Comparison of ENCODE assay signal across 31 cellular contexts in the genomic region with DNA sequence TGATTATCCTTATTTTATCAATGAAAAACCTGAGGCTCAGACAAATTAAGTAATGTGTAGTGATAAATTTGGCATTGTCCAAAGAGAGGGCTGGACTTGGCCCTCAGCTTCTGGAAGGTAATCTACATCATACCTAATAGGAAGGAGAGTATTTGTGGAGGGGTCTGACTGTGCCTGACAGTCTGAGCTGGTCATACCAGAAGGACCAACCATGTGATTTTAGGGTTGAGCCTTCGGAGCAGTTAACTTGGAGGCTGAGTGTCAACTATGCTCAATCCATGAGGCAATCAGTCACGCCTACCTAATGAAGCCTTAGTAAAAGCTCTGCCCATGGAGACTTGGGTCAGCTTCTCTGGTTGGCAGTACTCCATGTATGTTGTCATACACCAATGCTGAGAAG.
"Had no signal": no experiment of that assay in that cellular context is flagged by ENCODE, and none has a peak within 500 bp of the region (broad histone marks: within the 10 kb centered on the region; RNA-seq: fewer than 3 reads in every experiment).

No MANE protein-coding gene starts in this region.

- H3K4me1 Mint-ChIP-seq: activated CD4-positive, alpha-beta T cell treated with anti-CD3 and anti-CD28 coated beads for 36 hours; activated CD4-positive, alpha-beta T cell treated with anti-CD3 and anti-CD28 coated beads, Interleukin-2, amount 10 ng/mL, durations not matched to agents 24 days and 14 days; activated CD8-positive, alpha-beta memory T cell treated with anti-CD3 and anti-CD28 coated beads, Interleukin-2, amount 10 ng/mL, durations not matched to agents 7 days and 5 days; activated naive CD4-positive, alpha-beta T cell treated with anti-CD3 and anti-CD28 coated beads, Interleukin-2, amount 50 U/mL, for 24 hours; activated naive CD8-positive, alpha-beta T cell treated with anti-CD3 and anti-CD28 coated beads, Interleukin-2, amount 10 ng/mL, durations not matched to agents 7 days and 5 days; T-helper 17 cell had no signal

- H3K27me3 ChIP-seq: body of pancreas, esophagus muscularis mucosa had no signal

- DNase-seq: activated CD4-positive, alpha-beta memory T cell treated with anti-CD3 and anti-CD28 coated beads for 36 hours; activated CD4-positive, alpha-beta T cell treated with anti-CD3 and anti-CD28 coated beads for 36 hours; activated CD4-positive, alpha-beta T cell treated with anti-CD3 and anti-CD28 coated beads, Interleukin-2, amount 10 ng/mL, durations not matched to agents 24 days and 14 days; activated CD4-positive, CD25-positive, alpha-beta regulatory T cell; activated CD4-positive, CD25-positive, alpha-beta regulatory T cell treated with anti-CD3 and anti-CD28 coated beads, Interleukin-2, amount 50 U/mL, for 72 hours; activated CD8-positive, alpha-beta memory T cell treated with anti-CD3 and anti-CD28 coated beads, Interleukin-2, amount 10 ng/mL, durations not matched to agents 7 days and 5 days; activated CD8-positive, alpha-beta memory T cell treated with anti-CD3 and anti-CD28 coated beads, Interleukin-2, amount 50 U/mL, for 4 hours; activated CD8-positive, alpha-beta T cell treated with anti-CD3 and anti-CD28 coated beads, Interleukin-2, amount 10 ng/mL, durations not matched to agents 7 days and 5 days; activated effector memory CD4-positive, alpha-beta T cell treated with anti-CD3 and anti-CD28 coated beads, Interleukin-2, amount 50 U/mL, for 16 hours; activated naive CD4-positive, alpha-beta T cell treated with anti-CD3 and anti-CD28 coated beads for 36 hours; activated naive CD8-positive, alpha-beta T cell treated with anti-CD3 and anti-CD28 coated beads, Interleukin-2, amount 10 ng/mL, durations not matched to agents 7 days and 5 days; activated T-cell treated with anti-CD3 and anti-CD28 coated beads, Interleukin-2, amount 50 U/mL, for 1 hour; activated T-cell treated with anti-CD3 and anti-CD28 coated beads, Interleukin-2, amount 50 U/mL, for 48 hours; amniotic stem cell; anterior cingulate cortex; body of pancreas; caudate nucleus; cortex of kidney; effector CD8-positive, alpha-beta T cell; erythroblast; foreskin melanocyte; head of caudate nucleus; T-helper 1 cell; T-helper 17 cell had no signal

- H3K4me3 ChIP-seq: body of pancreas, esophagus muscularis mucosa had no signal

- H3K36me3 Mint-ChIP-seq: activated CD4-positive, alpha-beta memory T cell treated with anti-CD3 and anti-CD28 coated beads for 36 hours; activated CD8-positive, alpha-beta memory T cell treated with anti-CD3 and anti-CD28 coated beads, Interleukin-2, amount 10 ng/mL, durations not matched to agents 7 days and 5 days; activated naive CD4-positive, alpha-beta T cell treated with anti-CD3 and anti-CD28 coated beads, Interleukin-2, amount 50 U/mL, for 24 hours; activated naive CD8-positive, alpha-beta T cell treated with anti-CD3 and anti-CD28 coated beads, Interleukin-2, amount 10 ng/mL, durations not matched to agents 7 days and 5 days had no signal

- H3K4me1 ChIP-seq: body of pancreas had no signal

- H3K9me3 ChIP-seq: body of pancreas, esophagus muscularis mucosa had no signal

- H3K4me3 Mint-ChIP-seq: activated CD4-positive, alpha-beta memory T cell treated with anti-CD3 and anti-CD28 coated beads for 36 hours; activated CD4-positive, alpha-beta T cell treated with anti-CD3 and anti-CD28 coated beads for 36 hours; activated CD4-positive, alpha-beta T cell treated with anti-CD3 and anti-CD28 coated beads, Interleukin-2, amount 10 ng/mL, durations not matched to agents 24 days and 14 days; activated CD8-positive, alpha-beta memory T cell treated with anti-CD3 and anti-CD28 coated beads, Interleukin-2, amount 10 ng/mL, durations not matched to agents 7 days and 5 days; activated CD8-positive, alpha-beta T cell treated with anti-CD3 and anti-CD28 coated beads, Interleukin-2, amount 10 ng/mL, durations not matched to agents 7 days and 5 days; activated naive CD4-positive, alpha-beta T cell treated with anti-CD3 and anti-CD28 coated beads for 36 hours; activated naive CD4-positive, alpha-beta T cell treated with anti-CD3 and anti-CD28 coated beads, Interleukin-2, amount 50 U/mL, for 24 hours; activated naive CD8-positive, alpha-beta T cell treated with anti-CD3 and anti-CD28 coated beads, Interleukin-2, amount 10 ng/mL, durations not matched to agents 7 days and 5 days; activated T-helper 1 cell treated with anti-CD3 and anti-CD28 coated beads, Interleukin-12 subunit alpha, Interleukin-12 subunit beta, Interleukin-2, Interleukin-4 antibody, amounts not matched to agents 30 ng/mL and 10 ng/mL and 1 ng/mL, durations not matched to agents 14 hours and 24 hours and 36 hours; T-helper 17 cell; T-helper 2 cell treated with Interferon-gamma antibody and Interleukin-4, amounts not matched to agents 5 μg/mL and 100 μg/mL, for 36 hours had no signal

- H3K27ac ChIP-seq: body of pancreas, esophagus muscularis mucosa had no signal

- ATAC-seq: activated CD4-positive, alpha-beta T cell treated with anti-CD3 and anti-CD28 coated beads for 36 hours; activated CD8-positive, alpha-beta memory T cell treated with anti-CD3 and anti-CD28 coated beads, Interleukin-2, amount 10 ng/mL, durations not matched to agents 7 days and 5 days; activated CD8-positive, alpha-beta T cell treated with anti-CD3 and anti-CD28 coated beads, Interleukin-2, amount 10 ng/mL, durations not matched to agents 7 days and 5 days; body of pancreas; T-helper 17 cell had no signal

- H3K9me3 Mint-ChIP-seq: activated CD4-positive, alpha-beta memory T cell treated with anti-CD3 and anti-CD28 coated beads for 36 hours; activated CD4-positive, alpha-beta T cell treated with anti-CD3 and anti-CD28 coated beads, Interleukin-2, amount 10 ng/mL, durations not matched to agents 24 days and 14 days; activated naive CD4-positive, alpha-beta T cell treated with anti-CD3 and anti-CD28 coated beads for 36 hours; activated naive CD4-positive, alpha-beta T cell treated with anti-CD3 and anti-CD28 coated beads, Interleukin-2, amount 50 U/mL, for 24 hours; activated naive CD8-positive, alpha-beta T cell treated with anti-CD3 and anti-CD28 coated beads, Interleukin-2, amount 10 ng/mL, durations not matched to agents 7 days and 5 days; activated T-helper 1 cell treated with anti-CD3 and anti-CD28 coated beads, Interleukin-12 subunit alpha, Interleukin-12 subunit beta, Interleukin-2, Interleukin-4 antibody, amounts not matched to agents 30 ng/mL and 10 ng/mL and 1 ng/mL, durations not matched to agents 14 hours and 24 hours and 36 hours; activated T-helper 2 cell treated with anti-CD3 and anti-CD28 coated beads, Interferon-gamma antibody, Interleukin-2, Interleukin-4, amounts not matched to agents 10 μg/mL and 5 μg/mL and 100 μg/mL, durations not matched to agents 14 hours and 24 hours and 36 hours; T-helper 2 cell treated with Interferon-gamma antibody and Interleukin-4, amounts not matched to agents 5 μg/mL and 100 μg/mL, for 36 hours had no signal

- H3K36me3 ChIP-seq: esophagus muscularis mucosa had no signal

- FAIRE-seq: colon, endometrium had no signal

- H3K27ac Mint-ChIP-seq: activated CD4-positive, alpha-beta memory T cell treated with anti-CD3 and anti-CD28 coated beads for 36 hours; activated CD4-positive, alpha-beta T cell treated with anti-CD3 and anti-CD28 coated beads for 36 hours; activated CD4-positive, alpha-beta T cell treated with anti-CD3 and anti-CD28 coated beads, Interleukin-2, amount 10 ng/mL, durations not matched to agents 24 days and 14 days; activated CD8-positive, alpha-beta memory T cell treated with anti-CD3 and anti-CD28 coated beads, Interleukin-2, amount 10 ng/mL, durations not matched to agents 7 days and 5 days; activated CD8-positive, alpha-beta T cell treated with anti-CD3 and anti-CD28 coated beads, Interleukin-2, amount 10 ng/mL, durations not matched to agents 7 days and 5 days; activated naive CD4-positive, alpha-beta T cell treated with anti-CD3 and anti-CD28 coated beads for 36 hours; activated naive CD4-positive, alpha-beta T cell treated with anti-CD3 and anti-CD28 coated beads, Interleukin-2, amount 50 U/mL, for 24 hours; activated naive CD8-positive, alpha-beta T cell treated with anti-CD3 and anti-CD28 coated beads, Interleukin-2, amount 10 ng/mL, durations not matched to agents 7 days and 5 days; activated T-helper 1 cell treated with anti-CD3 and anti-CD28 coated beads, Interleukin-12 subunit alpha, Interleukin-12 subunit beta, Interleukin-2, Interleukin-4 antibody, amounts not matched to agents 30 ng/mL and 10 ng/mL and 1 ng/mL, durations not matched to agents 14 hours and 24 hours and 36 hours; activated T-helper 2 cell treated with anti-CD3 and anti-CD28 coated beads, Interferon-gamma antibody, Interleukin-2, Interleukin-4, amounts not matched to agents 10 μg/mL and 5 μg/mL and 100 μg/mL, durations not matched to agents 14 hours and 24 hours and 36 hours; T-helper 17 cell; T-helper 2 cell treated with Interferon-gamma antibody and Interleukin-4, amounts not matched to agents 5 μg/mL and 100 μg/mL, for 36 hours had no signal
